In the genomic region with DNA sequence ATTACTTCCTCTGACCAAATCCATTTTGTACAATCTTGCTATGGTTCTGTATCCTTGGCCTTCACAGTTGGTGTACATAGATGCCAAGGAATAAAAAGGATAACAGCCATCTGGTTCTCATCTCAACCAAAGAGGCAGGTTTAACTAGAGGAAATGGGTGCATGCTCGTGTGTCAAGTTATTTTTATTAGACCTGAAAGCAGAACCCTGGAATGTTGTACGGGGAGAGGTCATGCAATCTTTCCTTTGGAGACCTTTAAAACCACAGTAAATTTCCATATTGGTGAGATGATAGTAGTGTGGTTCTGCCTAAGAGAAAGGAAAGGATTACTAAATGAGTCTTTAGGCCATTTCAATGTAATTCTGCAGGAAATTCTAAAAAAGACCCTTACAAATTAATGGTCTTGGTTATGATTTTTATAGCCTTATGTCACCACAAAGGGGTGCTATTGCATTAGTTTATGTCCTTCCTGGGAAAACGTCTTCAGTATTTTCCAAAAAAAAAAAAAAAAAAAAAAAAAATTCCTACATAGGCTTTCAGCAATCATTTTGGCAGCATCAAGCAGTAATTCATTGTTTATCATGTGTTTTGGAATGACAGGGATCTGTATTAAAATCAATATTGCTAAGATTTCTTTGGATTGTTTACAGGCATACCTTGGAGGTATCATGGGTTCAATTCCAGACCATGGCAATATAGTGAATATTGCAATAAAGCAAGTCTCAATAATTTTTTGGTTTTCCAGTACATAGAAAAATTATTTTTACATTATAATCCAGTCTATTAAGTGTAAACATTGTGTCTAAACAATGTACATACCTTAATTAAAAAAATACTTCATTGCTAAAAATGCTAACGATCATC, we compare ENCODE assay signal across 1 cellular context.
TF ChIP-seq lines count a peak whose summit lies in the region.

No MANE protein-coding gene starts in this region.

TF ChIP-seq in GM12878, 131 proteins besides CTCF, POLR2A, EP300 and RAD21 (continued from another document):
- TF ChIP-seq, protein P1, sequence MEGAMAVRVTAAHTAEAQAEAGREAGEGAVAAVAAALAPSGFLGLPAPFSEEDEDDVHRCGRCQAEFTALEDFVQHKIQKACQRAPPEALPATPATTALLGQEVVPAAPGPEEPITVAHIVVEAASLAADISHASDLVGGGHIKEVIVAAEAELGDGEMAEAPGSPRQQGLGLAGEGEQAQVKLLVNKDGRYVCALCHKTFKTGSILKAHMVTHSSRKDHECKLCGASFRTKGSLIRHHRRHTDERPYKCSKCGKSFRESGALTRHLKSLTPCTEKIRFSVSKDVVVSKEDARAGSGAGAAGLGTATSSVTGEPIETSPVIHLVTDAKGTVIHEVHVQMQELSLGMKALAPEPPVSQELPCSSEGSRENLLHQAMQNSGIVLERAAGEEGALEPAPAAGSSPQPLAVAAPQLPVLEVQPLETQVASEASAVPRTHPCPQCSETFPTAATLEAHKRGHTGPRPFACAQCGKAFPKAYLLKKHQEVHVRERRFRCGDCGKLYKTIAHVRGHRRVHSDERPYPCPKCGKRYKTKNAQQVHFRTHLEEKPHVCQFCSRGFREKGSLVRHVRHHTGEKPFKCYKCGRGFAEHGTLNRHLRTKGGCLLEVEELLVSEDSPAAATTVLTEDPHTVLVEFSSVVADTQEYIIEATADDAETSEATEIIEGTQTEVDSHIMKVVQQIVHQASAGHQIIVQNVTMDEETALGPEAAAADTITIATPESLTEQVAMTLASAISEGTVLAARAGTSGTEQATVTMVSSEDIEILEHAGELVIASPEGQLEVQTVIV (IDR thresholded peaks at IDR 0.05; ENCODE audit: borderline replicate concordance, partially characterized antibody) = no peak
- TF ChIP-seq IRF5 (IDR thresholded peaks at IDR 0.05; ENCODE audit: borderline replicate concordance) (no peak), HDAC6 (IDR thresholded peaks at IDR 0.05; ENCODE audit: unreplicated experiment) (no peak), MYB (IDR thresholded peaks at IDR 0.05; ENCODE audit: borderline replicate concordance, low read depth, low read length) (no peak), ZBTB11 (CRISPR knock-in tag; IDR thresholded peaks at IDR 0.05) (no peak), ATF7 (IDR thresholded peaks at IDR 0.05; ENCODE audit: low read depth) (no peak)
- TF ChIP-seq, protein P2, sequence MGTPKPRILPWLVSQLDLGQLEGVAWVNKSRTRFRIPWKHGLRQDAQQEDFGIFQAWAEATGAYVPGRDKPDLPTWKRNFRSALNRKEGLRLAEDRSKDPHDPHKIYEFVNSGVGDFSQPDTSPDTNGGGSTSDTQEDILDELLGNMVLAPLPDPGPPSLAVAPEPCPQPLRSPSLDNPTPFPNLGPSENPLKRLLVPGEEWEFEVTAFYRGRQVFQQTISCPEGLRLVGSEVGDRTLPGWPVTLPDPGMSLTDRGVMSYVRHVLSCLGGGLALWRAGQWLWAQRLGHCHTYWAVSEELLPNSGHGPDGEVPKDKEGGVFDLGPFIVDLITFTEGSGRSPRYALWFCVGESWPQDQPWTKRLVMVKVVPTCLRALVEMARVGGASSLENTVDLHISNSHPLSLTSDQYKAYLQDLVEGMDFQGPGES (IDR thresholded peaks at IDR 0.05) = no peak
TF ChIP-seq in GM12878: peak in this region for 0.
